In the genomic region with DNA sequence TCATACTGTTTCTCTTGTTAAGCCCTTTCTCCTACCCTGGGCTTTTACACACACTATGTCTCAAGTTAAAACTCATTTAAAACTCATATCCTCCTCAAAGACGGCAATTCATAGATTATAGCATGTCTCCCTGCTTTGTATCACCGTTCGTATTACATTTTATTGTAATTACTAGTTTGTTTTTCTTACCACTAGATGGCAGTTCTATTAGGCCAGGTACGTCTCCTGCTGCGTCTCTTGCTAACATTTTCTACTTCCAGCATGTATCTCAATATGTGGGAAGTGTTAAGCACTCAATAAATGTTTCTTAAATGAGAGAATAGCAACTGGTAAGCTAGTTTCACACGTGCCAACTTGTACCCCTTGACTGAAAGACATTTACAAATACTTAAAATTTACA, we compare ENCODE assay signal across 15 cellular contexts.
DNase-seq lines count a peak whose midpoint lies in the region; ATAC-seq, FAIRE-seq and TF ChIP-seq lines count a peak whose summit lies in the region.
"Had no signal": no experiment of that assay in that cellular context is flagged by ENCODE, and none has a peak within 500 bp of the region (broad histone marks: within the 10 kb centered on the region; RNA-seq: fewer than 3 reads in every experiment).

No MANE protein-coding gene starts in this region.

- POLR2A ChIA-PET in A549 (lab: Yijun Ruan, JAX) (no interaction called here), HEK293 (lab: Yijun Ruan, JAX) (no interaction called here)

- H3K27ac ChIP-seq in A549 (no peak overlapping the region), HEK293 (ENCODE audit: extremely low read depth, low read depth, low read length) (no peak overlapping the region)
- H3K27ac ChIP-seq: dorsolateral prefrontal cortex, HL-60, left lung had no signal

- TF ChIP-seq RAD21 in A549 (conservative IDR thresholded peaks at IDR 0.05 in 1 of 2, IDR thresholded peaks at IDR 0.05 in 1 of 2), result no peak

- FAIRE-seq in A549 (lab: Jason Lieb, UNC), result no peak
- FAIRE-seq: G401.6 had no signal

- no peak overlapping the region for H3K4me2 ChIP-seq in A549

- no peaks in the 10 kb centered on the region for H3K36me3 ChIP-seq in HEK293 (ENCODE audit: control insufficient read depth in 2 of 2, insufficient read depth in 1 of 2, low read length in 2 of 2)
- H3K36me3 ChIP-seq: left lung had no signal

- no peak for TF ChIP-seq EP300 in A549 (IDR thresholded peaks at IDR 0.05)

- TF ChIP-seq POLR2A in A549 (IDR thresholded peaks at IDR 0.05; ENCODE audit: low read length), result no peak

- H3K4me1 ChIP-seq in A549, result no peaks in the 10 kb centered on the region
- H3K4me1 ChIP-seq in HEK293 (ENCODE audit: control insufficient read depth, insufficient read depth, low read length), result no peaks in the 10 kb centered on the region
- H3K4me1 ChIP-seq: left lung had no signal

- no peaks in the 10 kb centered on the region for H3K9me3 ChIP-seq in A549
- no peaks in the 10 kb centered on the region for H3K9me3 ChIP-seq in HEK293 (ENCODE audit: control insufficient read depth, insufficient read depth, low read depth, low read length)

- H3K4me3 ChIP-seq in A549 (no peak overlapping the region), HEK293 (ENCODE audit: low read depth, low read length) (no peak overlapping the region), fibroblast of villous mesenchyme (ENCODE audit: low read depth, low read length) (no peak overlapping the region)
- H3K4me3 ChIP-seq: dorsolateral prefrontal cortex, left lung had no signal

- WGBS in A549 (ENCODE audit: missing lambda C conversion rate), result 7% methylated on average over 6 of the region's 6 CpGs

- CTCF ChIA-PET in A549 (lab: Yijun Ruan, JAX), result no interaction called here
- CTCF ChIA-PET in HEK293 (lab: Yijun Ruan, JAX), result interaction anchor here (0.9 kb wide), 1 partner anchor 9 kb away, joined by 4 read pairs; no protein-coding TSS in a partner anchor

- in situ Hi-C loops in SK-MEL-5 (cut with HindIII; ENCODE audit: low pct_unique_long_range_greater_than_20kb, low sequenced_read_pairs), result no loop called here

- TF ChIP-seq CTCF in A549 (IDR thresholded peaks at IDR 0.05) (peak; percentile 14; the same call in 1 of the 3 replicates), HEK293 (tag by site-specific recombination; IDR thresholded peaks at IDR 0.05) (no peak), fibroblast of villous mesenchyme (IDR thresholded peaks at IDR 0.05; ENCODE audit: insufficient read depth, low read depth, low read length) (peak; percentile 6), GM10266 (IDR thresholded peaks at IDR 0.05; ENCODE audit: control insufficient read depth, insufficient read depth, low read depth, missing control alignments) (no peak)

- DNase-seq in A549 (ENCODE audit: low read depth in 1 of 2, low spot score in 1 of 2) (peak in 1 of 2 experiments; percentile 2), SK-MEL-5 (ENCODE audit: low read depth, low spot score) (peak; percentile 34), fibroblast of villous mesenchyme (ENCODE audit: low read depth) (no peak), medulla oblongata (ENCODE audit: extremely low spot score) (no peak), GM10266 (ENCODE audit: extremely low spot score) (no peak)
- DNase-seq: activated naive CD8-positive, alpha-beta T cell treated with anti-CD3 and anti-CD28 coated beads, Interleukin-2, amount 10 ng/mL, durations not matched to agents 7 days and 5 days; dorsolateral prefrontal cortex; left lung; NCI-H1417 treated with DMSO at 0.1 percent for 48 hours; T-helper 9 cell had no signal

- no peak for ATAC-seq in A549
- ATAC-seq in GM21515 (IDR thresholded peaks at IDR 0.05; ENCODE audit: unreplicated experiment), result no peak
- ATAC-seq in HG02970 (IDR thresholded peaks at IDR 0.05; ENCODE audit: low FRiP score, unreplicated experiment), result no peak
- ATAC-seq: left lung had no signal

TF ChIP-seq in A549, 52 proteins besides CTCF, POLR2A, EP300 and RAD21:
- no peak for TF ChIP-seq FOXS1 (CRISPR knock-in tag; IDR thresholded peaks at IDR 0.05)
- no peak for TF ChIP-seq MYC (IDR thresholded peaks at IDR 0.05; ENCODE audit: borderline replicate concordance, low read length)
- TF ChIP-seq RCOR1 (IDR thresholded peaks at IDR 0.05; ENCODE audit: low read depth, low read length), result no peak
- no peak for TF ChIP-seq TP53 (CRISPR knock-in tag; IDR thresholded peaks at IDR 0.05)
- TF ChIP-seq, protein P1, sequence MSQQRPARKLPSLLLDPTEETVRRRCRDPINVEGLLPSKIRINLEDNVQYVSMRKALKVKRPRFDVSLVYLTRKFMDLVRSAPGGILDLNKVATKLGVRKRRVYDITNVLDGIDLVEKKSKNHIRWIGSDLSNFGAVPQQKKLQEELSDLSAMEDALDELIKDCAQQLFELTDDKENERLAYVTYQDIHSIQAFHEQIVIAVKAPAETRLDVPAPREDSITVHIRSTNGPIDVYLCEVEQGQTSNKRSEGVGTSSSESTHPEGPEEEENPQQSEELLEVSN (IDR thresholded peaks at IDR 0.05; ENCODE audit: borderline replicate concordance, low read depth), result no peak
- TF ChIP-seq CEBPB (IDR thresholded peaks at IDR 0.05), result no peak
- TF ChIP-seq CBX8 (IDR thresholded peaks at IDR 0.05), result no peak
- TF ChIP-seq BHLHE40 (IDR thresholded peaks at IDR 0.05; ENCODE audit: low read depth, low read length), result no peak
- no peak for TF ChIP-seq CHD4 (IDR thresholded peaks at IDR 0.05; ENCODE audit: borderline replicate concordance)
- TF ChIP-seq RNF2 (IDR thresholded peaks at IDR 0.05; ENCODE audit: borderline replicate concordance, low read depth), result no peak
- no peak for TF ChIP-seq EHF (CRISPR knock-in tag; IDR thresholded peaks at IDR 0.05)
- no peak for TF ChIP-seq HOXA7 (CRISPR knock-in tag; IDR thresholded peaks at IDR 0.05)
- no peak for TF ChIP-seq HEYL (CRISPR knock-in tag; IDR thresholded peaks at IDR 0.05)
- TF ChIP-seq ESRRA (IDR thresholded peaks at IDR 0.05; ENCODE audit: borderline replicate concordance, low read length), result no peak
- TF ChIP-seq ZNF302 (CRISPR knock-in tag; IDR thresholded peaks at IDR 0.05), result no peak
- TF ChIP-seq CBX2 (IDR thresholded peaks at IDR 0.05; ENCODE audit: borderline replicate concordance, low read depth), result no peak
- no peak for TF ChIP-seq HOXB13 (CRISPR knock-in tag; IDR thresholded peaks at IDR 0.05; ENCODE audit: low read depth)

TF ChIP-seq in HEK293, 187 proteins besides CTCF, POLR2A, EP300 and RAD21:
- TF ChIP-seq GLIS1 (tag by site-specific recombination; IDR thresholded peaks at IDR 0.05), result 0 out of 2 replicates have a peak, but pooled peaks have one; percentile 23
- no peak for TF ChIP-seq ZBTB1 (tag by site-specific recombination; IDR thresholded peaks at IDR 0.05)

Comparison
In these comparisons a context has a peak if more than half of its experiments do, and no peak if none do; other contexts are left out.
1. CTCF ChIP-seq: peak in A549 (single experiment) and fibroblast of villous mesenchyme (single experiment); none in HEK293 (single experiment) and GM10266 (single experiment).
2. Of the 5 proteins assayed by ChIP-seq in both HEK293 and A549: peak only in HEK293: none; only in A549: CTCF; in both: none; in neither: 4.